In genomic region chr1:245264226-245264625, GRCh38 we compare ENCODE assay signal across 19 cellular contexts.
"Had no signal": no experiment of that assay in that cellular context is flagged by ENCODE, and none has a peak within 500 bp of the region (broad histone marks: within the 10 kb centered on the region; RNA-seq: fewer than 3 reads in every experiment).

No MANE protein-coding gene starts in this region.

- H3K4me2 ChIP-seq: SK-N-SH had no signal

- H3K9me2 ChIP-seq: SK-N-SH had no signal

- H3K9ac ChIP-seq: SK-N-SH had no signal

- H3K9me3 ChIP-seq: SK-N-SH had no signal

- DNase-seq: KBM-7, MV-4-11, NCI-H1092, NCI-H1105 treated with DMSO at 0.1 percent for 48 hours, NCI-H1417 treated with DMSO at 0.1 percent for 48 hours, NCI-H146, NCI-H1694 treated with DMSO at 0.1 percent for 48 hours, NCI-H1930, NCI-H2081 treated with DMSO at 0.1 percent for 48 hours, NCI-H2171, NCI-H226, NCI-H446, NCI-H510A, NCI-H524 treated with DMSO at 0.1 percent for 48 hours, NCI-H774, SIG-M5, SK-N-SH, SW 1271 had no signal

- ATAC-seq: Right ventricle myocardium inferior had no signal
